Comparison of ENCODE assay signal across 8 cellular contexts in the genomic region with DNA sequence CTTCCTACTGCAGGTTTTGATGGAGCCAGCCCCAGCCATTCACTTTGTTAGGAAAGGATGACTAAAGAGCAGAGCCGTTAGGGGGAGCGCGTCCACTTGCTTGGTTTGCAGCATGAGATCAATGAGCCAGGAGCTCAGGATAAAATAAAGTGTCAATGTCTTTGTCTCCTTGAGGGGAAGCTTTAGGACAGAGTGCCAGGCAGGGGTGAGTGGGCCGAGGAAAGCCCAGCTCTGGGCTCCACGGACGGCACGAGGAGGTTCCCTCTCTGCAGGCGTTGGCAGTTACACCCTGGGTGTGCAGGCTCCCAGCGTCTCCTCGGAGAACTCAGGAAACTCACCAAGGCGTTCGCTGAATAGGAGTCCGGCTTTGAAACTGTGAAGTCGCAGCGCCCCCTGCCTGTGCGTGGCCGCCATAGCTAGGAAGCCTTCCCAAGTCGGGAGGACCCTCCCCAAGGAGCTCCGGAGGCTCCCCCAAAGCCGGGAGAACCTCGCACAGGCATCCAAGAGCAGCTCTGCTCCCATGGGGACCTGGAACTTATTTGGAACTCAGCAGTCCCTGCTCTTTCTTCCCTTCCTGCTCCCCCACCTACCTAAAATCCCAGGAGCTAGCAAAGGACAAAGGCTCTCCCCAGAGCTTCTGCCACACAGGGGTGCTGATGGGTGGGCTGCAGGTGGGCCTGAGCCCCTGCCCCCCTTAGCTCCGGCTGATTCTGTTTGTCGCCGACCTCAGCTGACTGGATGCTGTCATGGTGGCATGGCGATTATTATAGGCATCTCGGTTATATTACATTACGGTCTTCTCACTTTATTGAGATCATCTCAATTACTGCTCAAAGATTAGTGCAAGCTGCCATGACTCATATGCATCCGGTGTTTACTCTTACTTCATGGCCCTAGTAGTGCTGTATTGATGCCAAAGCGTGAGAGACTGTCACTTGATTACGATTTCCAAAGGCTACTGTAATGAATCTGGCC. TPM values are rescaled to one million over a fixed set of nuclear protein-coding genes. Genes with fewer than 3 reads are reported as not detected.
DNase-seq lines count a peak whose midpoint lies in the region; ATAC-seq, FAIRE-seq and TF ChIP-seq lines count a peak whose summit lies in the region.

No MANE protein-coding gene starts in this region.

- H3K27me3 ChIP-seq in astrocyte (ENCODE audit: insufficient read depth, low read length), result peaks cover 57% of the 10 kb centered on the region

- peak; percentile 29 for DNase-seq in NK-92 treated with Interleukin-12 subunit alpha and Interleukin-12 subunit beta, amount 100 ng/mL, for 24 hours (lab: John Stamatoyannopoulos, UW)
- DNase-seq in NK-92 (lab: John Stamatoyannopoulos, UW; ENCODE audit: unreplicated experiment) (no peak), NCI-H1694 (lab: John Stamatoyannopoulos, UW) (peak; percentile 71), T-helper 1 cell (peak; percentile 21 to 61 (median 50)), astrocyte (ENCODE audit: low read depth) (peak; percentile 63), hepatic stellate cell (ENCODE audit: low spot score) (peak; percentile 90), retina (peak; percentile 95)

- H3K9ac ChIP-seq in astrocyte (ENCODE audit: low read length), result no peak overlapping the region

- no peaks in the 10 kb centered on the region for H3K9me3 Mint-ChIP-seq in astrocyte (ENCODE audit: unreplicated experiment)

- no peaks in the 10 kb centered on the region for H3K36me3 ChIP-seq in astrocyte (ENCODE audit: insufficient read depth, low read length)

- H3K4me1 ChIP-seq in astrocyte (ENCODE audit: insufficient read depth, low read length), result peaks cover 3% of the 10 kb centered on the region

- peak overlapping the region; percentile 67 for H3K4me3 Mint-ChIP-seq in astrocyte (ENCODE audit: unreplicated experiment)

- peak overlapping the region; percentile 40 for H3K4me3 ChIP-seq in astrocyte (ENCODE audit: insufficient read depth, low read depth, low read length)

- H2AFZ ChIP-seq in astrocyte (ENCODE audit: low read depth, low read length), result peak overlapping the region; percentile 79

- H3K27ac Mint-ChIP-seq in astrocyte (ENCODE audit: unreplicated experiment), result no peak overlapping the region

- no peak overlapping the region for H3K27ac ChIP-seq in astrocyte (ENCODE audit: low read depth, low read length)

- no peaks in the 10 kb centered on the region for H3K4me1 Mint-ChIP-seq in astrocyte (ENCODE audit: low read depth, unreplicated experiment)

- no peaks in the 10 kb centered on the region for H4K20me1 ChIP-seq in astrocyte (ENCODE audit: insufficient read depth, low read length)

- no peak for ATAC-seq in HG03039 (IDR thresholded peaks at IDR 0.05; ENCODE audit: unreplicated experiment)

- TF ChIP-seq CTCF in astrocyte (IDR thresholded peaks at IDR 0.05; ENCODE audit: insufficient read depth, low read depth, low read length), result peak; percentile 72

- peaks cover 92% of the 10 kb centered on the region for H3K27me3 Mint-ChIP-seq in astrocyte (ENCODE audit: low read depth, unreplicated experiment)

- no peaks in the 10 kb centered on the region for H3K9me3 ChIP-seq in astrocyte (ENCODE audit: insufficient read depth, low read depth, low read length)

- H3K36me3 Mint-ChIP-seq in astrocyte (ENCODE audit: low read depth, unreplicated experiment), result no peaks in the 10 kb centered on the region

- H3K4me2 ChIP-seq in astrocyte (ENCODE audit: low read length), result peak overlapping the region; percentile 89

- no peaks in the 10 kb centered on the region for H3K79me2 ChIP-seq in astrocyte (ENCODE audit: insufficient read depth, low read length)

- no peak for FAIRE-seq in astrocyte (lab: Jason Lieb, UNC)

RNA-seq across cellular contexts. Expression of gene GSX1, which starts 34.4 kb away (rescaled TPM):
- not detected in 2 replicates for total RNA-seq in astrocyte
